Comparison of ENCODE assay signal across 1 cellular context in genomic region chr1:201511925-201512539, GRCh38.
TF ChIP-seq lines count a peak whose summit lies in the region.

No MANE protein-coding gene starts in this region.

TF ChIP-seq in GM12878, 131 proteins besides CTCF, POLR2A, EP300 and RAD21:
- TF ChIP-seq EED (IDR thresholded peaks at IDR 0.05; ENCODE audit: low read depth) (peak; percentile 42; the same call in 1 of the 2 replicates), RFX5 (IDR thresholded peaks at IDR 0.05; ENCODE audit: low read depth, low read length) (no peak), SPI1 (IDR thresholded peaks at IDR 0.05; ENCODE audit: borderline replicate concordance, insufficient read depth, low read depth, low read length) (peak; percentile 89), ZZZ3 (IDR thresholded peaks at IDR 0.05; ENCODE audit: control insufficient read depth, insufficient read length, low read depth) (no peak), RBBP5 (conservative IDR thresholded peaks at IDR 0.05) (no peak), USF1 (IDR thresholded peaks at IDR 0.05; ENCODE audit: borderline replicate concordance, extremely low read length, insufficient read depth, low read depth, low read length) (no peak), ZNF622 (IDR thresholded peaks at IDR 0.05) (no peak), EGR1 (IDR thresholded peaks at IDR 0.05; ENCODE audit: borderline replicate concordance in 1 of 2, low read depth in 2 of 2, low read length in 2 of 2) (no peak), BHLHE40 (IDR thresholded peaks at IDR 0.05; ENCODE audit: borderline replicate concordance in 1 of 2, low read depth in 2 of 2, low read length in 1 of 2) (no peak), RUNX3 (IDR thresholded peaks at IDR 0.05; ENCODE audit: low read length) (peak; percentile 58), KAT2A (conservative IDR thresholded peaks at IDR 0.05; ENCODE audit: control insufficient read depth, low read depth, low read length) (no peak), MYC (IDR thresholded peaks at IDR 0.05; ENCODE audit: insufficient read depth, insufficient read length, insufficient replicate concordance, low read length, severe bottlenecking) (no peak), NR2F1 (conservative IDR thresholded peaks at IDR 0.05) (peak; percentile 65), IKZF2 (IDR thresholded peaks at IDR 0.05) (peak; percentile 32 to 44; a peak in 1 of 4 replicates), IKZF1 (conservative IDR thresholded peaks at IDR 0.05) (peak; percentile 59), ZNF384 (IDR thresholded peaks at IDR 0.05; ENCODE audit: borderline replicate concordance, low read depth, low read length) (peak; percentile 55; the same call in 1 of the 2 replicates), SREBF2 (IDR thresholded peaks at IDR 0.05; ENCODE audit: low read length) (no peak), TAF1 (IDR thresholded peaks at IDR 0.05; ENCODE audit: borderline replicate concordance, low read depth, low read length) (no peak)
- TF ChIP-seq, protein P1, sequence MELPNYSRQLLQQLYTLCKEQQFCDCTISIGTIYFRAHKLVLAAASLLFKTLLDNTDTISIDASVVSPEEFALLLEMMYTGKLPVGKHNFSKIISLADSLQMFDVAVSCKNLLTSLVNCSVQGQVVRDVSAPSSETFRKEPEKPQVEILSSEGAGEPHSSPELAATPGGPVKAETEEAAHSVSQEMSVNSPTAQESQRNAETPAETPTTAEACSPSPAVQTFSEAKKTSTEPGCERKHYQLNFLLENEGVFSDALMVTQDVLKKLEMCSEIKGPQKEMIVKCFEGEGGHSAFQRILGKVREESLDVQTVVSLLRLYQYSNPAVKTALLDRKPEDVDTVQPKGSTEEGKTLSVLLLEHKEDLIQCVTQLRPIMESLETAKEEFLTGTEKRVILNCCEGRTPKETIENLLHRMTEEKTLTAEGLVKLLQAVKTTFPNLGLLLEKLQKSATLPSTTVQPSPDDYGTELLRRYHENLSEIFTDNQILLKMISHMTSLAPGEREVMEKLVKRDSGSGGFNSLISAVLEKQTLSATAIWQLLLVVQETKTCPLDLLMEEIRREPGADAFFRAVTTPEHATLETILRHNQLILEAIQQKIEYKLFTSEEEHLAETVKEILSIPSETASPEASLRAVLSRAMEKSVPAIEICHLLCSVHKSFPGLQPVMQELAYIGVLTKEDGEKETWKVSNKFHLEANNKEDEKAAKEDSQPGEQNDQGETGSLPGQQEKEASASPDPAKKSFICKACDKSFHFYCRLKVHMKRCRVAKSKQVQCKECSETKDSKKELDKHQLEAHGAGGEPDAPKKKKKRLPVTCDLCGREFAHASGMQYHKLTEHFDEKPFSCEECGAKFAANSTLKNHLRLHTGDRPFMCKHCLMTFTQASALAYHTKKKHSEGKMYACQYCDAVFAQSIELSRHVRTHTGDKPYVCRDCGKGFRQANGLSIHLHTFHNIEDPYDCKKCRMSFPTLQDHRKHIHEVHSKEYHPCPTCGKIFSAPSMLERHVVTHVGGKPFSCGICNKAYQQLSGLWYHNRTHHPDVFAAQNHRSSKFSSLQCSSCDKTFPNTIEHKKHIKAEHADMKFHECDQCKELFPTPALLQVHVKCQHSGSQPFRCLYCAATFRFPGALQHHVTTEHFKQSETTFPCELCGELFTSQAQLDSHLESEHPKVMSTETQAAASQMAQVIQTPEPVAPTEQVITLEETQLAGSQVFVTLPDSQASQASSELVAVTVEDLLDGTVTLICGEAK (IDR thresholded peaks at IDR 0.05; ENCODE audit: borderline replicate concordance): no peak
- TF ChIP-seq, protein P2, sequence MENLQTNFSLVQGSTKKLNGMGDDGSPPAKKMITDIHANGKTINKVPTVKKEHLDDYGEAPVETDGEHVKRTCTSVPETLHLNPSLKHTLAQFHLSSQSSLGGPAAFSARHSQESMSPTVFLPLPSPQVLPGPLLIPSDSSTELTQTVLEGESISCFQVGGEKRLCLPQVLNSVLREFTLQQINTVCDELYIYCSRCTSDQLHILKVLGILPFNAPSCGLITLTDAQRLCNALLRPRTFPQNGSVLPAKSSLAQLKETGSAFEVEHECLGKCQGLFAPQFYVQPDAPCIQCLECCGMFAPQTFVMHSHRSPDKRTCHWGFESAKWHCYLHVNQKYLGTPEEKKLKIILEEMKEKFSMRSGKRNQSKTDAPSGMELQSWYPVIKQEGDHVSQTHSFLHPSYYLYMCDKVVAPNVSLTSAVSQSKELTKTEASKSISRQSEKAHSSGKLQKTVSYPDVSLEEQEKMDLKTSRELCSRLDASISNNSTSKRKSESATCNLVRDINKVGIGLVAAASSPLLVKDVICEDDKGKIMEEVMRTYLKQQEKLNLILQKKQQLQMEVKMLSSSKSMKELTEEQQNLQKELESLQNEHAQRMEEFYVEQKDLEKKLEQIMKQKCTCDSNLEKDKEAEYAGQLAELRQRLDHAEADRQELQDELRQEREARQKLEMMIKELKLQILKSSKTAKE (IDR thresholded peaks at IDR 0.05; ENCODE audit: low read depth, poor library complexity, severe bottlenecking): no peak
- TF ChIP-seq, protein P3, sequence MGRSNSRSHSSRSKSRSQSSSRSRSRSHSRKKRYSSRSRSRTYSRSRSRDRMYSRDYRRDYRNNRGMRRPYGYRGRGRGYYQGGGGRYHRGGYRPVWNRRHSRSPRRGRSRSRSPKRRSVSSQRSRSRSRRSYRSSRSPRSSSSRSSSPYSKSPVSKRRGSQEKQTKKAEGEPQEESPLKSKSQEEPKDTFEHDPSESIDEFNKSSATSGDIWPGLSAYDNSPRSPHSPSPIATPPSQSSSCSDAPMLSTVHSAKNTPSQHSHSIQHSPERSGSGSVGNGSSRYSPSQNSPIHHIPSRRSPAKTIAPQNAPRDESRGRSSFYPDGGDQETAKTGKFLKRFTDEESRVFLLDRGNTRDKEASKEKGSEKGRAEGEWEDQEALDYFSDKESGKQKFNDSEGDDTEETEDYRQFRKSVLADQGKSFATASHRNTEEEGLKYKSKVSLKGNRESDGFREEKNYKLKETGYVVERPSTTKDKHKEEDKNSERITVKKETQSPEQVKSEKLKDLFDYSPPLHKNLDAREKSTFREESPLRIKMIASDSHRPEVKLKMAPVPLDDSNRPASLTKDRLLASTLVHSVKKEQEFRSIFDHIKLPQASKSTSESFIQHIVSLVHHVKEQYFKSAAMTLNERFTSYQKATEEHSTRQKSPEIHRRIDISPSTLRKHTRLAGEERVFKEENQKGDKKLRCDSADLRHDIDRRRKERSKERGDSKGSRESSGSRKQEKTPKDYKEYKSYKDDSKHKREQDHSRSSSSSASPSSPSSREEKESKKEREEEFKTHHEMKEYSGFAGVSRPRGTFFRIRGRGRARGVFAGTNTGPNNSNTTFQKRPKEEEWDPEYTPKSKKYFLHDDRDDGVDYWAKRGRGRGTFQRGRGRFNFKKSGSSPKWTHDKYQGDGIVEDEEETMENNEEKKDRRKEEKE (IDR thresholded peaks at IDR 0.05): no peak
- TF ChIP-seq, protein P4, sequence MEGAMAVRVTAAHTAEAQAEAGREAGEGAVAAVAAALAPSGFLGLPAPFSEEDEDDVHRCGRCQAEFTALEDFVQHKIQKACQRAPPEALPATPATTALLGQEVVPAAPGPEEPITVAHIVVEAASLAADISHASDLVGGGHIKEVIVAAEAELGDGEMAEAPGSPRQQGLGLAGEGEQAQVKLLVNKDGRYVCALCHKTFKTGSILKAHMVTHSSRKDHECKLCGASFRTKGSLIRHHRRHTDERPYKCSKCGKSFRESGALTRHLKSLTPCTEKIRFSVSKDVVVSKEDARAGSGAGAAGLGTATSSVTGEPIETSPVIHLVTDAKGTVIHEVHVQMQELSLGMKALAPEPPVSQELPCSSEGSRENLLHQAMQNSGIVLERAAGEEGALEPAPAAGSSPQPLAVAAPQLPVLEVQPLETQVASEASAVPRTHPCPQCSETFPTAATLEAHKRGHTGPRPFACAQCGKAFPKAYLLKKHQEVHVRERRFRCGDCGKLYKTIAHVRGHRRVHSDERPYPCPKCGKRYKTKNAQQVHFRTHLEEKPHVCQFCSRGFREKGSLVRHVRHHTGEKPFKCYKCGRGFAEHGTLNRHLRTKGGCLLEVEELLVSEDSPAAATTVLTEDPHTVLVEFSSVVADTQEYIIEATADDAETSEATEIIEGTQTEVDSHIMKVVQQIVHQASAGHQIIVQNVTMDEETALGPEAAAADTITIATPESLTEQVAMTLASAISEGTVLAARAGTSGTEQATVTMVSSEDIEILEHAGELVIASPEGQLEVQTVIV (IDR thresholded peaks at IDR 0.05; ENCODE audit: borderline replicate concordance, partially characterized antibody): no peak
- TF ChIP-seq, protein P5, sequence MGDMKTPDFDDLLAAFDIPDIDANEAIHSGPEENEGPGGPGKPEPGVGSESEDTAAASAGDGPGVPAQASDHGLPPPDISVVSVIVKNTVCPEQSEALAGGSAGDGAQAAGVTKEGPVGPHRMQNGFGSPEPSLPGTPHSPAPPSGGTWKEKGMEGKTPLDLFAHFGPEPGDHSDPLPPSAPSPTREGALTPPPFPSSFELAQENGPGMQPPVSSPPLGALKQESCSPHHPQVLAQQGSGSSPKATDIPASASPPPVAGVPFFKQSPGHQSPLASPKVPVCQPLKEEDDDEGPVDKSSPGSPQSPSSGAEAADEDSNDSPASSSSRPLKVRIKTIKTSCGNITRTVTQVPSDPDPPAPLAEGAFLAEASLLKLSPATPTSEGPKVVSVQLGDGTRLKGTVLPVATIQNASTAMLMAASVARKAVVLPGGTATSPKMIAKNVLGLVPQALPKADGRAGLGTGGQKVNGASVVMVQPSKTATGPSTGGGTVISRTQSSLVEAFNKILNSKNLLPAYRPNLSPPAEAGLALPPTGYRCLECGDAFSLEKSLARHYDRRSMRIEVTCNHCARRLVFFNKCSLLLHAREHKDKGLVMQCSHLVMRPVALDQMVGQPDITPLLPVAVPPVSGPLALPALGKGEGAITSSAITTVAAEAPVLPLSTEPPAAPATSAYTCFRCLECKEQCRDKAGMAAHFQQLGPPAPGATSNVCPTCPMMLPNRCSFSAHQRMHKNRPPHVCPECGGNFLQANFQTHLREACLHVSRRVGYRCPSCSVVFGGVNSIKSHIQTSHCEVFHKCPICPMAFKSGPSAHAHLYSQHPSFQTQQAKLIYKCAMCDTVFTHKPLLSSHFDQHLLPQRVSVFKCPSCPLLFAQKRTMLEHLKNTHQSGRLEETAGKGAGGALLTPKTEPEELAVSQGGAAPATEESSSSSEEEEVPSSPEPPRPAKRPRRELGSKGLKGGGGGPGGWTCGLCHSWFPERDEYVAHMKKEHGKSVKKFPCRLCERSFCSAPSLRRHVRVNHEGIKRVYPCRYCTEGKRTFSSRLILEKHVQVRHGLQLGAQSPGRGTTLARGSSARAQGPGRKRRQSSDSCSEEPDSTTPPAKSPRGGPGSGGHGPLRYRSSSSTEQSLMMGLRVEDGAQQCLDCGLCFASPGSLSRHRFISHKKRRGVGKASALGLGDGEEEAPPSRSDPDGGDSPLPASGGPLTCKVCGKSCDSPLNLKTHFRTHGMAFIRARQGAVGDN (IDR thresholded peaks at IDR 0.05): peak; percentile 40; the same call in 1 of the 2 replicates
